In the genomic region with DNA sequence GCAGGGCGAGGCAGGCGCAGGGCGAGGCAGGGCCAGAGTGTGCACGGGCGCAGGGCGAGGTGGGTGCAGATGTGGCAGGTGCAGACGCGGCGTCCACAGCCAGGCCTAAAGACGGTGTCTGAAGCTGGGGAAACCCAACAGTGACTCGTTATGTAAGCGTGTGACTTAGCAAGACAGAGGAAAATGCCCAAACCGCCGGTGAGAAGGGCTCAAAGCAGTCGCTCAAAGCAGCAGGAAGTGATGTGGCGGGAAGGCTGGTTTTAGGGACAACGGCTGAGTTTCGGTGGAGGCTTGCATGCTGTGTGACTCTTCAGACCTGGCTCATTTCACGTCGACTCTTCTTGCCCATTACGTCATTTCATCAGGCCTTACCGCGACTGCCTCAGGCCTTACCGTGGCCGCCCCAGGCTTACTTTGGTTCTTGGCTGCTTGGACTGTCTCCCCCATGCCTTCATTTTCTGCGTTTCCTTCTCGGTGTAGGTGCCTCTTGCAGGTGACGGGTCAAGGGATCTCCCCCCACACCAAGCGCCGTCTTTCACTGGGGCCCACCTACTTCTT, we compare ENCODE assay signal across 8 cellular contexts. TPM values are rescaled to one million over a fixed set of nuclear protein-coding genes. Genes with fewer than 3 reads are reported as not detected.
DNase-seq lines count a peak whose midpoint lies in the region; ATAC-seq and TF ChIP-seq lines count a peak whose summit lies in the region.

No MANE protein-coding gene starts in this region.

- H3K9me3 ChIP-seq in Loucy (ENCODE audit: insufficient read depth, low read depth, low read length) = no peaks in the 10 kb centered on the region
- H3K9me3 ChIP-seq in hepatocyte (ENCODE audit: low read depth) = no peaks in the 10 kb centered on the region

- peaks cover 7% of the 10 kb centered on the region for H3K9me3 Mint-ChIP-seq in stimulated activated memory B cell treated with anti-CD40 and anti-IgM and Interleukin-4, amounts not matched to agents 10 μg/mL and 1 μg/mL and 100 μg/mL, for 72 hours

- H3K79me2 ChIP-seq in Loucy (ENCODE audit: insufficient read depth, low read length) (peaks cover 34% of the 10 kb centered on the region), hepatocyte (no peaks in the 10 kb centered on the region)

- 89% methylated on average over 22 of the region's 30 CpGs for WGBS in hepatocyte (ENCODE audit: low lambda C conversion rate, missing lambda C conversion rate)

- no peaks in the 10 kb centered on the region for H3F3A ChIP-seq in Loucy (ENCODE audit: low read depth)

- H3K4me1 ChIP-seq in Loucy (ENCODE audit: insufficient read depth, low read length, poor library complexity, severe bottlenecking) = peaks cover 63% of the 10 kb centered on the region
- H3K4me1 ChIP-seq in hepatocyte (ENCODE audit: insufficient read depth) = peaks cover 13% of the 10 kb centered on the region

- peak overlapping the region; percentile 89 for H3K4me2 ChIP-seq in Loucy (ENCODE audit: low read depth, low read length, poor library complexity, severe bottlenecking)
- no peak overlapping the region for H3K4me2 ChIP-seq in hepatocyte

- H3K4me1 Mint-ChIP-seq in stimulated activated memory B cell treated with anti-CD40 and anti-IgM and Interleukin-4, amounts not matched to agents 10 μg/mL and 1 μg/mL and 100 μg/mL, for 72 hours = peaks cover 48% of the 10 kb centered on the region

- H4K20me1 ChIP-seq in Loucy (ENCODE audit: insufficient read depth, low read length, poor library complexity, severe bottlenecking) = no peaks in the 10 kb centered on the region
- H4K20me1 ChIP-seq in hepatocyte (ENCODE audit: insufficient read depth, poor library complexity, severe bottlenecking) = no peaks in the 10 kb centered on the region

- H3K36me3 Mint-ChIP-seq in stimulated activated memory B cell treated with anti-CD40 and anti-IgM and Interleukin-4, amounts not matched to agents 10 μg/mL and 1 μg/mL and 100 μg/mL, for 72 hours = peaks cover 59% of the 10 kb centered on the region

- TF ChIP-seq CTCF in GM06990 (IDR thresholded peaks at IDR 0.05; ENCODE audit: insufficient read depth, low read length, poor library complexity, severe bottlenecking) (no peak), Loucy (conservative IDR thresholded peaks at IDR 0.05; ENCODE audit: low read length) (no peak), hepatocyte (IDR thresholded peaks at IDR 0.05; ENCODE audit: poor library complexity) (no peak)

- peak; percentile 81 for ATAC-seq in GM21619 (IDR thresholded peaks at IDR 0.05; ENCODE audit: unreplicated experiment)
- peak; percentile 86 for ATAC-seq in stimulated activated memory B cell treated with anti-CD40 and anti-IgM and Interleukin-4, amounts not matched to agents 10 μg/mL and 1 μg/mL and 100 μg/mL, for 72 hours

- H3K9me2 ChIP-seq in Loucy (replicated peaks; ENCODE audit: low read depth, low read length) = no peaks in the 10 kb centered on the region
- no peaks in the 10 kb centered on the region for H3K9me2 ChIP-seq in hepatocyte (replicated peaks; ENCODE audit: insufficient read depth)

- H3K27me3 ChIP-seq in GM06990 (replicated peaks; ENCODE audit: control insufficient read depth, insufficient read depth, low read length) (no peaks in the 10 kb centered on the region), Loucy (ENCODE audit: insufficient read depth, low read length, poor library complexity, severe bottlenecking) (no peaks in the 10 kb centered on the region), hepatocyte (no peaks in the 10 kb centered on the region)

- H3K4me3 Mint-ChIP-seq in stimulated activated memory B cell treated with anti-CD40 and anti-IgM and Interleukin-4, amounts not matched to agents 10 μg/mL and 1 μg/mL and 100 μg/mL, for 72 hours = peak overlapping the region; percentile 32

- peak overlapping the region; percentile 95 for H3K9ac ChIP-seq in Loucy (ENCODE audit: low read depth, low read length, poor library complexity, severe bottlenecking)

- H3K36me3 ChIP-seq in GM06990 (ENCODE audit: control insufficient read depth, insufficient read depth, low read length) (peaks cover 15% of the 10 kb centered on the region), Loucy (ENCODE audit: insufficient read depth, low read length) (no peaks in the 10 kb centered on the region), hepatocyte (replicated peaks; ENCODE audit: insufficient read depth, low read depth) (no peaks in the 10 kb centered on the region)

- peaks cover 36% of the 10 kb centered on the region for H3K27me3 Mint-ChIP-seq in stimulated activated memory B cell treated with anti-CD40 and anti-IgM and Interleukin-4, amounts not matched to agents 10 μg/mL and 1 μg/mL and 100 μg/mL, for 72 hours

- peak overlapping the region; percentile 64 for H3K27ac ChIP-seq in hepatocyte

- 0 out of 2 replicates have a peak overlapping the region, but pooled peaks have one; percentile 23 for H3K4me3 ChIP-seq in GM06990 (replicated peaks; ENCODE audit: low read depth, low read length)
- peak overlapping the region; percentile 74 for H3K4me3 ChIP-seq in Loucy (ENCODE audit: low read length, poor library complexity, severe bottlenecking)
- H3K4me3 ChIP-seq in hepatocyte = no peak overlapping the region

- peak overlapping the region; percentile 34; the same call in 1 of the 2 replicates for H2AFZ ChIP-seq in Loucy (ENCODE audit: low read length)
- H2AFZ ChIP-seq in hepatocyte = no peak overlapping the region

- DNase-seq in GM06990 (ENCODE audit: extremely low read depth, insufficient read length) (peak; percentile 83), hepatocyte (ENCODE audit: low spot score) (peak; percentile 20), cerebellar nuclear complex (lab: John Stamatoyannopoulos, UW) (no peak), NCI-H2107 (lab: John Stamatoyannopoulos, UW) (no peak)
- DNase-seq in activated CD8-positive, alpha-beta memory T cell treated with anti-CD3 and anti-CD28 coated beads for 1 hour (ENCODE audit: extremely low read depth in 1 of 2, low read depth in 1 of 2) = peak; percentile 33 to 42

- peak overlapping the region; percentile 84 for H3K27ac Mint-ChIP-seq in stimulated activated memory B cell treated with anti-CD40 and anti-IgM and Interleukin-4, amounts not matched to agents 10 μg/mL and 1 μg/mL and 100 μg/mL, for 72 hours

RNA-seq across cellular contexts. Expression of a gene that starts 50.5 kb away (rescaled TPM):
- 30.9 and 38.3 TPM in 2 replicates for total RNA-seq in hepatocyte
- 36.1 and 45.3 TPM in 2 replicates for polyA plus RNA-seq in hepatocyte

Comparison
In these comparisons a context has a peak if more than half of its experiments do, and no peak if none do; other contexts are left out.
1. DNase-seq: peak in GM06990 (single experiment), activated CD8-positive, alpha-beta memory T cell treated with anti-CD3 and anti-CD28 coated beads for 1 hour (2 of 2) and hepatocyte (single experiment); none in cerebellar nuclear complex (0 of 2) and NCI-H2107 (single experiment).